In genomic region chr5:57700484-57700883, GRCh38 we compare ENCODE assay signal across 25 cellular contexts.
"Had no signal": no experiment of that assay in that cellular context is flagged by ENCODE, and none has a peak within 500 bp of the region (broad histone marks: within the 10 kb centered on the region; RNA-seq: fewer than 3 reads in every experiment).

No MANE protein-coding gene starts in this region.

- H2AFZ ChIP-seq: hepatocyte had no signal

- H3K4me1 ChIP-seq: pancreas had no signal

- H3K27me3 ChIP-seq: esophagus squamous epithelium, hepatocyte, left lung, neutrophil, pancreas, sigmoid colon, stomach, thyroid gland, vagina had no signal

- DNase-seq: effector memory CD8-positive, alpha-beta T cell; erythroblast; esophagus squamous epithelium; foreskin melanocyte; glutamatergic neuron; kidney; left lung; lower lobe of right lung; mucosa of descending colon; naive B cell; pancreas; retina; sigmoid colon; stimulated activated CD4-positive, alpha-beta T cell treated with anti-CD3 and anti-CD28 coated beads, Interleukin-2, amount 100 ng/mL, for 24 hours; stimulated activated CD4-positive, alpha-beta T cell treated with anti-CD3 and anti-CD28 coated beads, Interleukin-4, amount 100 ng/mL, for 24 hours; stimulated activated naive CD4-positive, alpha-beta T cell treated with Interleukin-2 at 50 U/mL for 16 hours; stomach; thyroid gland; trophoblast cell had no signal

- H3K79me2 ChIP-seq: hepatocyte had no signal

- ATAC-seq: effector memory CD8-positive, alpha-beta T cell; left lung; lower lobe of right lung; mucosa of descending colon; natural killer cell treated with Interleukin-12 subunit alpha and Interleukin-12 subunit beta and Interleukin-15 and Interleukin-18, amount 100 ng/mL, for 72 hours; pancreas; stimulated activated effector memory CD8-positive, alpha-beta T cell treated with anti-CD3 and anti-CD28 coated beads, Interleukin-12 subunit alpha, Interleukin-12 subunit beta, amount 100 ng/mL, for 72 hours had no signal

- H3K27ac ChIP-seq: coronary artery, esophagus squamous epithelium, hepatocyte, left lung, lower lobe of right lung, neutrophil, pancreas, sigmoid colon, stomach, thyroid gland, vagina had no signal

- H3K36me3 ChIP-seq: esophagus squamous epithelium, left lung, lower lobe of right lung, neutrophil, pancreas, sigmoid colon, stomach, thyroid gland, vagina had no signal

- H3K4me3 ChIP-seq: coronary artery, esophagus squamous epithelium, hepatocyte, left lung, lower lobe of right lung, mucosa of descending colon, pancreas, sigmoid colon, stomach, thyroid gland, vagina had no signal

- H3K9me3 ChIP-seq: esophagus squamous epithelium, left lung, lower lobe of right lung, mucosa of descending colon, neutrophil, sigmoid colon, stomach, thyroid gland, vagina had no signal

- H3K4me2 ChIP-seq: hepatocyte had no signal
